ENCODE assay signal across 2 cellular contexts in the genomic region with DNA sequence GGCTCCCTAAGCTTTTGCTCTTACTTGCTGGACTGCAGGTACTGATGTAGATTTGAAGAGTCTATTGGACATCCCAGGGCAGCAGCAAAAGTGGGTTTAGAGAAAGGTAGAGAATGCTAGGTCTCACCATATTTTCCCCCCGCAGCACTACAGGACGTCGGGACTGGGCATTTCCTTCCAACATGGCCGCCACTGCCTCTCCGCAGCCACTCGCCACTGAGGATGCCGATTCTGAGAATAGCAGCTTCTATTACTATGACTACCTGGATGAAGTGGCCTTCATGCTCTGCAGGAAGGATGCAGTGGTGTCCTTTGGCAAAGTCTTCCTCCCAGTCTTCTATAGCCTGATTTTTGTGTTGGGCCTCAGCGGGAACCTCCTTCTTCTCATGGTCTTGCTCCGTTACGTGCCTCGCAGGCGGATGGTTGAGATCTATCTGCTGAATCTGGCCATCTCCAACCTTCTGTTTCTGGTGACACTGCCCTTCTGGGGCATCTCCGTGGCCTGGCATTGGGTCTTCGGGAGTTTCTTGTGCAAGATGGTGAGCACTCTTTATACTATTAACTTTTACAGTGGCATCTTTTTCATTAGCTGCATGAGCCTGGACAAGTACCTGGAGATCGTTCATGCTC.
TF ChIP-seq lines count a peak whose summit lies in the region.

No MANE protein-coding gene starts in this region.

TF ChIP-seq in K562, 482 proteins besides CTCF, POLR2A, EP300 and RAD21:
- no peak for TF ChIP-seq STAG1 (CRISPR knock-in tag; IDR thresholded peaks at IDR 0.05; ENCODE audit: borderline replicate concordance)
- no peak for TF ChIP-seq ZNF175 (CRISPR knock-in tag; IDR thresholded peaks at IDR 0.05; ENCODE audit: low read depth)
- TF ChIP-seq MCM2 (IDR thresholded peaks at IDR 0.05; ENCODE audit: low read depth) = no peak
- peak; percentile 44 to 84 (median 51) for TF ChIP-seq YY1 (IDR thresholded peaks at IDR 0.05; ENCODE audit: borderline replicate concordance in 1 of 3, control insufficient read depth in 1 of 3, extremely low read depth in 1 of 3, insufficient read depth in 3 of 3, insufficient read length in 1 of 3, insufficient replicate concordance in 2 of 3, low read depth in 1 of 3, low read length in 2 of 3)
- TF ChIP-seq ZNF696 (CRISPR knock-in tag; conservative IDR thresholded peaks at IDR 0.05) = no peak

TF ChIP-seq in H1, 55 proteins besides CTCF, POLR2A, EP300 and RAD21:
- TF ChIP-seq GABPA (IDR thresholded peaks at IDR 0.05; ENCODE audit: borderline replicate concordance, insufficient read depth, low read length) (no peak), YY1 (IDR thresholded peaks at IDR 0.05; ENCODE audit: low read depth, low read length) (0 out of 2 replicates have a peak, but pooled peaks have one; percentile 42)
TF ChIP-seq in H1: peak in this region for 1.
